8 cellular contexts compared by ENCODE assay signal in genomic region chr17:7844292-7845154, GRCh38. TPM values are rescaled to one million over a fixed set of nuclear protein-coding genes. Genes with fewer than 3 reads are reported as not detected.
DNase-seq lines count a peak whose midpoint lies in the region; ATAC-seq, FAIRE-seq and TF ChIP-seq lines count a peak whose summit lies in the region.

No MANE protein-coding gene starts in this region.

- ATAC-seq in GM18868 (IDR thresholded peaks at IDR 0.05; ENCODE audit: unreplicated experiment), result peak; percentile 43
- peak; percentile 32 for ATAC-seq in HG03097 (IDR thresholded peaks at IDR 0.05; ENCODE audit: low FRiP score, unreplicated experiment)

- TF ChIP-seq CTCF in keratinocyte (optimal IDR thresholded peaks at IDR 0.05 in 1 of 3, IDR thresholded peaks at IDR 0.05 in 1 of 3, conservative IDR thresholded peaks at IDR 0.05 in 1 of 3; ENCODE audit: extremely low read depth in 1 of 3, insufficient read depth in 2 of 3, low read length in 3 of 3), result no peak

- H3K9me1 ChIP-seq in keratinocyte (ENCODE audit: control insufficient read depth, extremely low read depth, insufficient read depth, low read length), result no peaks in the 10 kb centered on the region

- H3K4me2 ChIP-seq in keratinocyte (ENCODE audit: control insufficient read depth, extremely low read depth, insufficient read depth, low read depth, low read length), result peak overlapping the region; percentile 99

- H3K27ac ChIP-seq in keratinocyte (ENCODE audit: control insufficient read depth, insufficient read depth, low read length), result peak overlapping the region; percentile 99

- H3K4me1 ChIP-seq in keratinocyte (ENCODE audit: control insufficient read depth, extremely low read depth, insufficient read depth, low read length), result peaks cover 32% of the 10 kb centered on the region

- peak overlapping the region; percentile 30 for H2AFZ ChIP-seq in keratinocyte (ENCODE audit: control insufficient read depth, low read length)

- H3K36me3 ChIP-seq in keratinocyte (ENCODE audit: control insufficient read depth in 2 of 2, extremely low read depth in 1 of 2, insufficient read depth in 2 of 2, low read length in 2 of 2), result peaks cover 17 to 18% of the 10 kb centered on the region in 2 experiments

- H3K4me3 ChIP-seq in keratinocyte (ENCODE audit: control insufficient read depth in 2 of 3, extremely low read depth in 1 of 3, insufficient read depth in 2 of 3, low read depth in 1 of 3, low read length in 3 of 3), result peak overlapping the region; percentile 67 to 98 (median 97)

- H3K79me2 ChIP-seq in keratinocyte (ENCODE audit: control insufficient read depth, insufficient read depth, low read length), result peaks cover 25% of the 10 kb centered on the region

- DNase-seq in AG08395 (ENCODE audit: low spot score), result peak; percentile 94
- peak; percentile 82 for DNase-seq in NCI-H345 (lab: John Stamatoyannopoulos, UW)
- DNase-seq in activated CD4-positive, CD25-positive, alpha-beta regulatory T cell treated with anti-CD3 and anti-CD28 coated beads, Interleukin-2, amount 50 U/mL, for 72 hours, result peak; percentile 82
- peak; percentile 97 for DNase-seq in cerebellum (ENCODE audit: low spot score)
- DNase-seq in keratinocyte (ENCODE audit: low read depth, low spot score), result no peak
- DNase-seq in stimulated activated CD4-positive, alpha-beta T cell treated with anti-CD3 and anti-CD28 coated beads, Interleukin-12 subunit alpha, Interleukin-12 subunit beta, amount 100 ng/mL, for 4 hours, result peak; percentile 76

- peaks cover 3% of the 10 kb centered on the region for H4K20me1 ChIP-seq in keratinocyte (ENCODE audit: control insufficient read depth, extremely low read depth, insufficient read depth, low read length)

- H3K27me3 ChIP-seq in keratinocyte (ENCODE audit: control insufficient read depth, extremely low read depth, insufficient read depth, low read length), result no peaks in the 10 kb centered on the region

- dilution Hi-C loops in keratinocyte (cut with MboI; ENCODE audit: extremely low pct_ligation_motif_present, low sequenced_read_pairs), result no loop called here

- no peaks in the 10 kb centered on the region for H3K9me3 ChIP-seq in keratinocyte (ENCODE audit: control insufficient read depth, low read depth, low read length)

- peak overlapping the region; percentile 99 for H3K9ac ChIP-seq in keratinocyte (ENCODE audit: control insufficient read depth, extremely low read depth, insufficient read depth, low read length)

- peak; percentile 81 for FAIRE-seq in keratinocyte (lab: Jason Lieb, UNC)

RNA-seq across cellular contexts. Expression of gene TMEM88, which starts 10.3 kb away (rescaled TPM):
- 3.2 TPM for total RNA-seq in cerebellum
- polyA plus RNA-seq in keratinocyte, result 0.14 to 0.45 TPM (median 0.24 TPM) in 3 replicates
- polyA plus RNA-seq in keratinocyte (2011; ENCODE audit: low read depth), result not detected
- polyA plus RNA-seq in keratinocyte (2011; cell fraction: cytosol; rRNA removed), result 0.09 and 0.16 TPM in 2 replicates
- polyA plus RNA-seq in keratinocyte (2011; cell fraction: nucleus; rRNA removed), result 2.1 and 3.6 TPM in 2 replicates
- polyA plus RNA-seq in keratinocyte (2012; ENCODE audit: low replicate concordance), result 0.36 and 1.5 TPM in 2 replicates
- not detected in 3 replicates for polyA minus RNA-seq in keratinocyte
- not detected for polyA minus RNA-seq in keratinocyte (2011; cell fraction: cytosol; rRNA and poly(A)+ RNA removed)
- polyA minus RNA-seq in keratinocyte (2011; cell fraction: nucleus; rRNA and poly(A)+ RNA removed), result 2.6 TPM in 1 of 2 replicates, not detected in the other

RNA-seq across cellular contexts. Expression of gene KDM6B, which starts 10.5 kb away (rescaled TPM):
- 16.2 TPM for total RNA-seq in cerebellum
- 1.0 to 1.6 TPM (median 1.4 TPM) in 3 replicates for polyA plus RNA-seq in keratinocyte
- 8.2 TPM for polyA plus RNA-seq in keratinocyte (2011; ENCODE audit: low read depth)
- polyA plus RNA-seq in keratinocyte (2011; cell fraction: cytosol; rRNA removed), result 1.0 and 1.6 TPM in 2 replicates
- polyA plus RNA-seq in keratinocyte (2011; cell fraction: nucleus; rRNA removed), result 11.7 and 18.0 TPM in 2 replicates
- polyA plus RNA-seq in keratinocyte (2012; ENCODE audit: low replicate concordance), result 9.1 and 12.5 TPM in 2 replicates
- polyA minus RNA-seq in keratinocyte, result 2.3 to 8.4 TPM (median 5.9 TPM) in 3 replicates
- polyA minus RNA-seq in keratinocyte (2011; cell fraction: cytosol; rRNA and poly(A)+ RNA removed), result 4.0 TPM
- 18.1 and 23.6 TPM in 2 replicates for polyA minus RNA-seq in keratinocyte (2011; cell fraction: nucleus; rRNA and poly(A)+ RNA removed)

RNA-seq across cellular contexts. Expression of gene NAA38, which starts 12.8 kb away (rescaled TPM):
- 28.6 TPM for total RNA-seq in cerebellum
- 41.0 to 130 TPM (median 70.9 TPM) in 3 replicates for polyA plus RNA-seq in keratinocyte
- polyA plus RNA-seq in keratinocyte (2011; ENCODE audit: low read depth), result 31.0 TPM
- polyA plus RNA-seq in keratinocyte (2011; cell fraction: cytosol; rRNA removed), result 30.0 and 56.4 TPM in 2 replicates
- polyA plus RNA-seq in keratinocyte (2011; cell fraction: nucleus; rRNA removed), result 21.9 and 22.5 TPM in 2 replicates
- polyA plus RNA-seq in keratinocyte (2012; ENCODE audit: low replicate concordance), result 51.7 and 115 TPM in 2 replicates
- 11.5 to 53.1 TPM (median 28.6 TPM) in 3 replicates for polyA minus RNA-seq in keratinocyte
- polyA minus RNA-seq in keratinocyte (2011; cell fraction: cytosol; rRNA and poly(A)+ RNA removed), result 221 TPM
- polyA minus RNA-seq in keratinocyte (2011; cell fraction: nucleus; rRNA and poly(A)+ RNA removed), result 8.3 and 23.7 TPM in 2 replicates

RNA-seq across cellular contexts. Expression of gene CYB5D1, which starts 13.3 kb away (rescaled TPM):
- total RNA-seq in cerebellum, result 15.3 TPM
- 9.0 to 14.8 TPM (median 12.4 TPM) in 3 replicates for polyA plus RNA-seq in keratinocyte
- polyA plus RNA-seq in keratinocyte (2011; ENCODE audit: low read depth), result 3.5 TPM
- 7.8 and 10.9 TPM in 2 replicates for polyA plus RNA-seq in keratinocyte (2011; cell fraction: cytosol; rRNA removed)
- polyA plus RNA-seq in keratinocyte (2011; cell fraction: nucleus; rRNA removed), result 15.4 and 19.2 TPM in 2 replicates
- polyA plus RNA-seq in keratinocyte (2012; ENCODE audit: low replicate concordance), result 6.5 and 9.8 TPM in 2 replicates
- polyA minus RNA-seq in keratinocyte, result 6.2 to 12.7 TPM (median 6.7 TPM) in 3 replicates
- 9.8 TPM for polyA minus RNA-seq in keratinocyte (2011; cell fraction: cytosol; rRNA and poly(A)+ RNA removed)
- 5.5 and 9.0 TPM in 2 replicates for polyA minus RNA-seq in keratinocyte (2011; cell fraction: nucleus; rRNA and poly(A)+ RNA removed)

RNA-seq across cellular contexts. Expression of gene CHD3, which starts 44.1 kb away (rescaled TPM):
- total RNA-seq in cerebellum, result 121 TPM
- 27.8 to 30.1 TPM (median 28.1 TPM) in 3 replicates for polyA plus RNA-seq in keratinocyte
- 19.1 TPM for polyA plus RNA-seq in keratinocyte (2011; ENCODE audit: low read depth)
- polyA plus RNA-seq in keratinocyte (2011; cell fraction: cytosol; rRNA removed), result 21.7 and 36.9 TPM in 2 replicates
- 110 and 113 TPM in 2 replicates for polyA plus RNA-seq in keratinocyte (2011; cell fraction: nucleus; rRNA removed)
- polyA plus RNA-seq in keratinocyte (2012; ENCODE audit: low replicate concordance), result 21.0 and 81.2 TPM in 2 replicates
- polyA minus RNA-seq in keratinocyte, result 51.0 to 122 TPM (median 65.2 TPM) in 3 replicates
- polyA minus RNA-seq in keratinocyte (2011; cell fraction: cytosol; rRNA and poly(A)+ RNA removed), result 83.5 TPM
- polyA minus RNA-seq in keratinocyte (2011; cell fraction: nucleus; rRNA and poly(A)+ RNA removed), result 50.3 and 60.0 TPM in 2 replicates
